In genomic region chr12:69686731-69687130, GRCh38 we compare ENCODE assay signal across 17 cellular contexts. TPM values are rescaled to one million over a fixed set of nuclear protein-coding genes. Genes with fewer than 3 reads are reported as not detected.
DNase-seq lines count a peak whose midpoint lies in the region; ATAC-seq and TF ChIP-seq lines count a peak whose summit lies in the region.
"Had no signal": no experiment of that assay in that cellular context is flagged by ENCODE, and none has a peak within 500 bp of the region (broad histone marks: within the 10 kb centered on the region; RNA-seq: fewer than 3 reads in every experiment).

No MANE protein-coding gene starts in this region.

- H3K4me1 Mint-ChIP-seq in stimulated activated memory B cell treated with anti-CD40 and anti-IgM and Interleukin-4, amounts not matched to agents 10 μg/mL and 1 μg/mL and 100 μg/mL, for 72 hours = peaks cover 5% of the 10 kb centered on the region

- H3K27ac Mint-ChIP-seq in stimulated activated memory B cell treated with anti-CD40 and anti-IgM and Interleukin-4, amounts not matched to agents 10 μg/mL and 1 μg/mL and 100 μg/mL, for 72 hours = no peak overlapping the region

- H3K4me3 ChIP-seq in epithelial cell of proximal tubule (ENCODE audit: low read depth, low read length) = no peak overlapping the region
- H3K4me3 ChIP-seq in heart right ventricle = no peak overlapping the region
- H3K4me3 ChIP-seq: BLaER1 treated with 17β-estradiol and CSF1 and Interleukin-3, amounts not matched to agents 10 nM and 100 nM; thyroid gland had no signal

- H3K27ac ChIP-seq in heart right ventricle = no peak overlapping the region
- H3K27ac ChIP-seq: BLaER1 treated with 17β-estradiol and CSF1 and Interleukin-3, amounts not matched to agents 10 nM and 100 nM; thyroid gland had no signal

- no peaks in the 10 kb centered on the region for H3K36me3 Mint-ChIP-seq in stimulated activated memory B cell treated with anti-CD40 and anti-IgM and Interleukin-4, amounts not matched to agents 10 μg/mL and 1 μg/mL and 100 μg/mL, for 72 hours

- TF ChIP-seq CTCF in epithelial cell of proximal tubule (conservative IDR thresholded peaks at IDR 0.05; ENCODE audit: low read depth, low read length) (no peak), heart right ventricle (IDR thresholded peaks at IDR 0.05) (no peak)

- intact Hi-C loops in heart right ventricle (cut with DNase I) = no loop called here

- 83 to 85% methylated on average over 2 of the region's 2 CpGs for WGBS in heart right ventricle, 2 donors

- no peak overlapping the region for H3K4me3 Mint-ChIP-seq in stimulated activated memory B cell treated with anti-CD40 and anti-IgM and Interleukin-4, amounts not matched to agents 10 μg/mL and 1 μg/mL and 100 μg/mL, for 72 hours

- peaks cover 26% of the 10 kb centered on the region for H3K27me3 Mint-ChIP-seq in stimulated activated memory B cell treated with anti-CD40 and anti-IgM and Interleukin-4, amounts not matched to agents 10 μg/mL and 1 μg/mL and 100 μg/mL, for 72 hours

- peak; percentile 94 for DNase-seq in epithelial cell of proximal tubule (ENCODE audit: low read depth)
- peak; percentile 95 for DNase-seq in renal cortical epithelial cell (ENCODE audit: low read depth)
- DNase-seq in Ammon's horn (ENCODE audit: low spot score) = no peak
- DNase-seq in heart right ventricle = no peak
- DNase-seq: activated CD4-positive, CD25-positive, alpha-beta regulatory T cell treated with anti-CD3 and anti-CD28 coated beads, Interleukin-2, amount 50 U/mL, for 72 hours; cortex of kidney; glutamatergic neuron; NCI-H69; nucleus accumbens; stimulated activated CD4-positive, alpha-beta T cell treated with anti-CD3 and anti-CD28 coated beads, Interleukin-4, amount 100 ng/mL, for 4 hours; T-helper 2 cell; thyroid gland had no signal

- no peaks in the 10 kb centered on the region for H3K27me3 ChIP-seq in heart right ventricle
- H3K27me3 ChIP-seq: BLaER1 treated with 17β-estradiol and CSF1 and Interleukin-3, amounts not matched to agents 10 nM and 100 nM; thyroid gland had no signal

- ATAC-seq in GM19463 (IDR thresholded peaks at IDR 0.05; ENCODE audit: unreplicated experiment) (peak; percentile 48), HG03159 (IDR thresholded peaks at IDR 0.05; ENCODE audit: unreplicated experiment) (peak; percentile 68), GM18870 (IDR thresholded peaks at IDR 0.05; ENCODE audit: unreplicated experiment) (no peak), heart right ventricle (no peak)
- no peak for ATAC-seq in stimulated activated memory B cell treated with anti-CD40 and anti-IgM and Interleukin-4, amounts not matched to agents 10 μg/mL and 1 μg/mL and 100 μg/mL, for 72 hours

- H3K9me3 ChIP-seq in heart right ventricle = no peaks in the 10 kb centered on the region
- H3K9me3 ChIP-seq: BLaER1 treated with 17β-estradiol and CSF1 and Interleukin-3, amounts not matched to agents 10 nM and 100 nM; thyroid gland had no signal

- no peaks in the 10 kb centered on the region for H3K36me3 ChIP-seq in heart right ventricle
- H3K36me3 ChIP-seq: BLaER1 treated with 17β-estradiol and CSF1 and Interleukin-3, amounts not matched to agents 10 nM and 100 nM; thyroid gland had no signal

- peaks cover under 1% of the 10 kb centered on the region for H3K9me3 Mint-ChIP-seq in stimulated activated memory B cell treated with anti-CD40 and anti-IgM and Interleukin-4, amounts not matched to agents 10 μg/mL and 1 μg/mL and 100 μg/mL, for 72 hours

- H3K4me1 ChIP-seq in heart right ventricle = peaks cover 0 to 18% (median 11%) of the 10 kb centered on the region in 9 donors
- H3K4me1 ChIP-seq: thyroid gland had no signal

RNA-seq across cellular contexts. Expression of gene BEST3, which starts 12.4 kb away (rescaled TPM):
- total RNA-seq in epithelial cell of proximal tubule (2.2 and 2.5 TPM in 2 replicates), renal cortical epithelial cell (0.55 and 0.87 TPM in 2 replicates), heart right ventricle (under 1 TPM in 7 of 10 donors, not detected in 3; 0.09 to 0.64 (median 0.44) TPM)
- polyA plus RNA-seq in heart right ventricle = under 1 TPM; 0.07 to 0.35 TPM

RNA-seq across cellular contexts. Expression of gene RAB3IP, which starts 51.9 kb away (rescaled TPM):
- total RNA-seq in epithelial cell of proximal tubule (45.4 and 62.6 TPM in 2 replicates), renal cortical epithelial cell (45.7 and 75.2 TPM in 2 replicates), heart right ventricle (10 to 100 TPM; 14.2 to 33.3 (median 24.8) TPM)
- polyA plus RNA-seq in heart right ventricle = 10 to 100 TPM; 16.1 to 18.4 TPM

Comparison
In these comparisons a context has a peak if more than half of its experiments do, and no peak if none do; other contexts are left out.
1. ATAC-seq: peak in GM19463 (single experiment) and HG03159 (single experiment); none in GM18870 (single experiment), stimulated activated memory B cell treated with anti-CD40 and anti-IgM and Interleukin-4, amounts not matched to agents 10 μg/mL and 1 μg/mL and 100 μg/mL, for 72 hours (single experiment) and heart right ventricle (0 of 8).
2. DNase-seq: peak in epithelial cell of proximal tubule (single experiment) and renal cortical epithelial cell (single experiment); none in Ammon's horn (single experiment) and heart right ventricle (0 of 2).